1 cellular context compared by ENCODE assay signal in genomic region chr17:8806206-8807069, GRCh38.
TF ChIP-seq lines count a peak whose summit lies in the region.

No MANE protein-coding gene starts in this region.

TF ChIP-seq in GM12878, 131 proteins besides CTCF, POLR2A, EP300 and RAD21 (continues in another document):
- TF ChIP-seq TARDBP (IDR thresholded peaks at IDR 0.05; ENCODE audit: borderline replicate concordance) = no peak
- TF ChIP-seq USF2 (IDR thresholded peaks at IDR 0.05; ENCODE audit: borderline replicate concordance, low read depth, low read length) = no peak
- TF ChIP-seq STAT3 (IDR thresholded peaks at IDR 0.05; ENCODE audit: low read depth, low read length) = no peak
- no peak for TF ChIP-seq CREB1 (IDR thresholded peaks at IDR 0.05; ENCODE audit: low read depth)
- TF ChIP-seq RAD51 (IDR thresholded peaks at IDR 0.05) = no peak
- TF ChIP-seq MEF2B (IDR thresholded peaks at IDR 0.05; ENCODE audit: partially characterized antibody, poor library complexity, severe bottlenecking) = peak; percentile 73
- TF ChIP-seq PAX8 (IDR thresholded peaks at IDR 0.05) = no peak
- TF ChIP-seq HDAC2 (IDR thresholded peaks at IDR 0.05) = no peak
- no peak for TF ChIP-seq ETV6 (conservative IDR thresholded peaks at IDR 0.05 in 1 of 2, IDR thresholded peaks at IDR 0.05 in 1 of 2; ENCODE audit: borderline replicate concordance in 1 of 2, low read depth in 1 of 2)
- TF ChIP-seq NBN (IDR thresholded peaks at IDR 0.05) = peak; percentile 63; the same call in 1 of the 2 replicates
- no peak for TF ChIP-seq SUPT20H (IDR thresholded peaks at IDR 0.05; ENCODE audit: borderline replicate concordance, control insufficient read depth, low read depth, low read length)
- TF ChIP-seq IKZF1 (conservative IDR thresholded peaks at IDR 0.05) = peak; percentile 93
- TF ChIP-seq FOXK2 (IDR thresholded peaks at IDR 0.05) = no peak
- no peak for TF ChIP-seq STAT1 (conservative IDR thresholded peaks at IDR 0.05)
- TF ChIP-seq ZSCAN29 (IDR thresholded peaks at IDR 0.05) = no peak
- no peak for TF ChIP-seq IRF3 (IDR thresholded peaks at IDR 0.05)
- TF ChIP-seq MXI1 (IDR thresholded peaks at IDR 0.05; ENCODE audit: low read depth, low read length) = no peak
- TF ChIP-seq NFIC (IDR thresholded peaks at IDR 0.05; ENCODE audit: low read depth, low read length) = peak; percentile 78; the same call in 1 of the 2 replicates
- 0 out of 2 replicates have a peak, but pooled peaks have one; percentile 15 for TF ChIP-seq TCF12 (IDR thresholded peaks at IDR 0.05; ENCODE audit: low read depth, low read length)
- no peak for TF ChIP-seq RBBP5 (conservative IDR thresholded peaks at IDR 0.05)
- TF ChIP-seq EGR1 (IDR thresholded peaks at IDR 0.05; ENCODE audit: borderline replicate concordance in 1 of 2, low read depth in 2 of 2, low read length in 2 of 2) = no peak
- TF ChIP-seq SREBF1 (IDR thresholded peaks at IDR 0.05; ENCODE audit: low read length) = no peak
- TF ChIP-seq RB1 (IDR thresholded peaks at IDR 0.05; ENCODE audit: borderline replicate concordance) = 0 out of 2 replicates have a peak, but pooled peaks have one; percentile 35
- TF ChIP-seq PKNOX1 (IDR thresholded peaks at IDR 0.05) = no peak
- TF ChIP-seq POU2F2 (IDR thresholded peaks at IDR 0.05; ENCODE audit: borderline replicate concordance, low read depth, low read length) = no peak
- no peak for TF ChIP-seq HCFC1 (IDR thresholded peaks at IDR 0.05; ENCODE audit: low read length)
- TF ChIP-seq ZBTB4 (CRISPR knock-in tag; IDR thresholded peaks at IDR 0.05) = no peak
- no peak for TF ChIP-seq KLF5 (IDR thresholded peaks at IDR 0.05; ENCODE audit: partially characterized antibody)
- 0 out of 2 replicates have a peak, but pooled peaks have one; percentile 33 for TF ChIP-seq HDGF (IDR thresholded peaks at IDR 0.05)
- no peak for TF ChIP-seq MAX (IDR thresholded peaks at IDR 0.05; ENCODE audit: low read depth, low read length)
- TF ChIP-seq NKRF (conservative IDR thresholded peaks at IDR 0.05) = no peak
- TF ChIP-seq WRNIP1 (IDR thresholded peaks at IDR 0.05; ENCODE audit: borderline replicate concordance, low read depth, low read length) = 0 out of 2 replicates have a peak, but pooled peaks have one; percentile 24
- no peak for TF ChIP-seq SREBF2 (IDR thresholded peaks at IDR 0.05; ENCODE audit: low read length)
- TF ChIP-seq FOS (IDR thresholded peaks at IDR 0.05; ENCODE audit: borderline replicate concordance, extremely low read depth, insufficient read length) = no peak
- no peak for TF ChIP-seq PBX3 (IDR thresholded peaks at IDR 0.05; ENCODE audit: insufficient replicate concordance, low read depth, low read length)
- no peak for TF ChIP-seq HDAC6 (IDR thresholded peaks at IDR 0.05; ENCODE audit: unreplicated experiment)
- TF ChIP-seq ZNF384 (IDR thresholded peaks at IDR 0.05; ENCODE audit: borderline replicate concordance, low read depth, low read length) = no peak
- TF ChIP-seq RUNX3 (IDR thresholded peaks at IDR 0.05; ENCODE audit: low read length) = peak; percentile 79
- no peak for TF ChIP-seq ZBTB11 (CRISPR knock-in tag; IDR thresholded peaks at IDR 0.05)
- TF ChIP-seq SMARCA5 (IDR thresholded peaks at IDR 0.05) = peak; percentile 66; the same call in 1 of the 2 replicates
- TF ChIP-seq POLR2AphosphoS5 (IDR thresholded peaks at IDR 0.05; ENCODE audit: low read length) = peak; percentile 33; the same call in 1 of the 2 replicates
- TF ChIP-seq MTA2 (IDR thresholded peaks at IDR 0.05; ENCODE audit: low read depth) = peak; percentile 88; the same call in 1 of the 2 replicates
- TF ChIP-seq DPF2 (IDR thresholded peaks at IDR 0.05) = peak; percentile 53
- no peak for TF ChIP-seq CBX5 (IDR thresholded peaks at IDR 0.05; ENCODE audit: low read depth)
- no peak for TF ChIP-seq E2F8 (IDR thresholded peaks at IDR 0.05; ENCODE audit: low read depth, partially characterized antibody)
- no peak for TF ChIP-seq SKIL (IDR thresholded peaks at IDR 0.05; ENCODE audit: low read depth, poor library complexity, severe bottlenecking)
- 0 out of 2 replicates have a peak, but pooled peaks have one; percentile 12 for TF ChIP-seq LARP7 (IDR thresholded peaks at IDR 0.05)
